In genomic region chr16:54268340-54268739, GRCh38 we compare ENCODE assay signal across 1 cellular context.
TF ChIP-seq lines count a peak whose summit lies in the region.

No MANE protein-coding gene starts in this region.

TF ChIP-seq in GM23338, 12 proteins besides CTCF, POLR2A, EP300 and RAD21 (continued from another document):
- no peak for TF ChIP-seq REST (IDR thresholded peaks at IDR 0.05; ENCODE audit: unreplicated experiment)
